ENCODE assay signal across 27 cellular contexts in the genomic region with DNA sequence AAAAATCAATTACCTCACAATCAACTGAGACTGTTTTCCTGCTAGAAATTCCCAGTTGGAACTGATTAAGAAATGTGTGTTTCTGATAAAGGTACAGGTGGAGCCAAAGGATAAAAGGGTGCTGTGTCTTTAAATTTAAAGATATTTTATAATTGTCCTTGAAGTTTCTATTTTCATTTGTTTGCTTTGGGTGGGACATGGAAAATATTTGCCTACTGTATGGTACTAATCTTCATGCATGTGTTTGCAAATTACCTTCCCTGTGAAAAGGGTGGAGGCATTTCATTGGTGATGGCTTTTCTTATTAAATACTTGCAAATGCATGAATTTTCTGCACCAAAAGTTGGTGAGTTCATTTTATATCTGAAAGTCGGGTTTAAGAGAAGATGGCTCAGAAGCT.
"Had no signal": no experiment of that assay in that cellular context is flagged by ENCODE, and none has a peak within 500 bp of the region (broad histone marks: within the 10 kb centered on the region; RNA-seq: fewer than 3 reads in every experiment).

No MANE protein-coding gene starts in this region.

- H3K4me1 ChIP-seq: ascending aorta, esophagus muscularis mucosa, foreskin keratinocyte, heart left ventricle, left ventricle myocardium inferior, upper lobe of left lung had no signal

- H3K36me3 ChIP-seq: ascending aorta, brain microvascular endothelial cell, esophagus muscularis mucosa, heart left ventricle, left ventricle myocardium inferior, neutrophil, right lobe of liver, upper lobe of left lung had no signal

- DNase-seq: activated CD4-positive, alpha-beta memory T cell treated with anti-CD3 and anti-CD28 coated beads, Interleukin-2, amount 10 ng/mL, durations not matched to agents 7 days and 5 days; activated CD4-positive, alpha-beta T cell treated with anti-CD3 and anti-CD28 coated beads for 1 hour; activated CD4-positive, alpha-beta T cell treated with anti-CD3 and anti-CD28 coated beads, Interleukin-2, amount 10 ng/mL, durations not matched to agents 7 days and 5 days; activated CD8-positive, alpha-beta memory T cell treated with anti-CD3 and anti-CD28 coated beads, Interleukin-2, amount 50 U/mL, for 48 hours; activated gamma-delta T cell; activated naive CD4-positive, alpha-beta T cell treated with anti-CD3 and anti-CD28 coated beads, Interleukin-2, amount 10 ng/mL, durations not matched to agents 7 days and 5 days; activated naive CD8-positive, alpha-beta T cell treated with anti-CD3 and anti-CD28 coated beads, Interleukin-2, amount 10 ng/mL, durations not matched to agents 7 days and 5 days; activated T-cell treated with anti-CD3 and anti-CD28 coated beads, Interleukin-2, amount 50 U/mL, for 24 hours; brain microvascular endothelial cell; foreskin keratinocyte; heart left ventricle; kidney glomerular epithelial cell; left ventricle myocardium inferior; mesendoderm; naive B cell; nephron progenitor cell; right lobe of liver; stimulated activated CD4-positive, alpha-beta T cell treated with anti-CD3 and anti-CD28 coated beads, Interleukin-4, amount 100 ng/mL, for 24 hours; substantia nigra; T-helper 17 cell; upper lobe of left lung had no signal

- H3K27ac ChIP-seq: ascending aorta, brain microvascular endothelial cell, esophagus muscularis mucosa, foreskin keratinocyte, heart left ventricle, left ventricle myocardium inferior, neutrophil, right lobe of liver, upper lobe of left lung had no signal

- ATAC-seq: foreskin keratinocyte; heart left ventricle; right lobe of liver; stimulated activated effector memory CD8-positive, alpha-beta T cell treated with anti-CD3 and anti-CD28 coated beads, Interleukin-12 subunit alpha, Interleukin-12 subunit beta, amount 100 ng/mL, for 72 hours; T-helper 17 cell; WTC11 had no signal

- H3K27me3 ChIP-seq: ascending aorta, brain microvascular endothelial cell, esophagus muscularis mucosa, right lobe of liver, upper lobe of left lung had no signal

- H3K4me3 ChIP-seq: ascending aorta, esophagus muscularis mucosa, left ventricle myocardium inferior, lung, right lobe of liver, upper lobe of left lung had no signal

- H3K9me3 ChIP-seq: ascending aorta, esophagus muscularis mucosa, heart left ventricle, left ventricle myocardium inferior, neutrophil, right lobe of liver, upper lobe of left lung had no signal
